Comparison of ENCODE assay signal across 32 cellular contexts in the genomic region with DNA sequence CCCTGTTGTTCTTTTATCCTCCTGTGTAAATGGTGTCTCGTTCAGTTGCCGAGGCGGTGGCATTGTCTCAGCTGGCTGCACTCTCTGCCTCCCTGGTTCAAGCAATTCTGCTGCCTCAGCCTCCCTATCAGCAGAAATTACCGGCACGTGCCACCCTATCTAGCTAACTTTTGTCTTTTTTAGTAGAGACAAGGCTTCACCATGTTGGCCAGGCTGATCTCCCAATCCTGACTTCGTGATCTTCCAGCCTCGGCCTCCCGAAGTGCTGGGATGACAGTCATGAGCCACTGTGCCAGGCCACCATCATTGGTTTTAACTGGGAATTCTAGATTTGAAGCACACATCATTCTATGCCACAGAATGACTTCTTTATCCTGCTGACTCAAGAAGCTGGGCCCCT.
"Had no signal": no experiment of that assay in that cellular context is flagged by ENCODE, and none has a peak within 500 bp of the region (broad histone marks: within the 10 kb centered on the region; RNA-seq: fewer than 3 reads in every experiment).

No MANE protein-coding gene starts in this region.

- H3K4me1 Mint-ChIP-seq: WTC11 had no signal

- H3K4me3 Mint-ChIP-seq: activated CD4-positive, alpha-beta T cell treated with anti-CD3 and anti-CD28 coated beads for 36 hours; activated CD4-positive, alpha-beta T cell treated with anti-CD3 and anti-CD28 coated beads, Interleukin-2, amount 10 ng/mL, durations not matched to agents 7 days and 5 days; activated CD8-positive, alpha-beta T cell treated with anti-CD3 and anti-CD28 coated beads, Interleukin-2, amount 10 ng/mL, durations not matched to agents 7 days and 5 days; activated naive CD4-positive, alpha-beta T cell treated with anti-CD3 and anti-CD28 coated beads for 36 hours; activated naive CD8-positive, alpha-beta T cell; activated naive CD8-positive, alpha-beta T cell treated with anti-CD3 and anti-CD28 coated beads, Interleukin-2, amount 50 U/mL, for 24 hours; activated T-cell treated with anti-CD3 and anti-CD28 coated beads, Interleukin-2, amount 50 U/mL, for 24 hours; T-helper 2 cell treated with Interferon-gamma antibody and Interleukin-4, amounts not matched to agents 5 μg/mL and 100 μg/mL, for 36 hours; WTC11 had no signal

- H3K36me3 ChIP-seq: brain microvascular endothelial cell had no signal

- ATAC-seq: activated CD4-positive, alpha-beta T cell treated with anti-CD3 and anti-CD28 coated beads for 36 hours; activated CD4-positive, CD25-positive, alpha-beta regulatory T cell treated with anti-CD3 and anti-CD28 coated beads, Interleukin-2, amount 50 U/mL, for 24 hours; activated CD8-positive, alpha-beta T cell treated with anti-CD3 and anti-CD28 coated beads, Interleukin-2, amount 10 ng/mL, durations not matched to agents 7 days and 5 days; activated naive CD8-positive, alpha-beta T cell treated with anti-CD3 and anti-CD28 coated beads, Interleukin-2, amount 50 U/mL, for 24 hours; WTC11 had no signal

- H3K27ac Mint-ChIP-seq: activated CD4-positive, alpha-beta T cell treated with anti-CD3 and anti-CD28 coated beads for 36 hours; activated CD4-positive, alpha-beta T cell treated with anti-CD3 and anti-CD28 coated beads, Interleukin-2, amount 10 ng/mL, durations not matched to agents 7 days and 5 days; activated CD8-positive, alpha-beta T cell treated with anti-CD3 and anti-CD28 coated beads, Interleukin-2, amount 10 ng/mL, durations not matched to agents 7 days and 5 days; activated naive CD4-positive, alpha-beta T cell treated with anti-CD3 and anti-CD28 coated beads for 36 hours; activated naive CD8-positive, alpha-beta T cell; activated naive CD8-positive, alpha-beta T cell treated with anti-CD3 and anti-CD28 coated beads, Interleukin-2, amount 50 U/mL, for 24 hours; activated T-cell treated with anti-CD3 and anti-CD28 coated beads, Interleukin-2, amount 50 U/mL, for 24 hours; activated T-helper 2 cell treated with anti-CD3 and anti-CD28 coated beads, Interferon-gamma antibody, Interleukin-2, Interleukin-4, amounts not matched to agents 10 μg/mL and 5 μg/mL and 100 μg/mL, durations not matched to agents 14 hours and 24 hours and 36 hours; T-helper 2 cell treated with Interferon-gamma antibody and Interleukin-4, amounts not matched to agents 5 μg/mL and 100 μg/mL, for 36 hours; WTC11 had no signal

- H3K4me2 ChIP-seq: PC-9 had no signal

- H3K27me3 ChIP-seq: brain microvascular endothelial cell had no signal

- H2AFZ ChIP-seq: PC-9 had no signal

- H3K36me3 Mint-ChIP-seq: activated naive CD8-positive, alpha-beta T cell had no signal

- H3K9me3 Mint-ChIP-seq: activated CD4-positive, alpha-beta T cell treated with anti-CD3 and anti-CD28 coated beads, Interleukin-2, amount 10 ng/mL, durations not matched to agents 7 days and 5 days; activated naive CD8-positive, alpha-beta T cell treated with anti-CD3 and anti-CD28 coated beads, Interleukin-2, amount 50 U/mL, for 24 hours; activated T-cell treated with anti-CD3 and anti-CD28 coated beads, Interleukin-2, amount 50 U/mL, for 24 hours had no signal

- H3K27ac ChIP-seq: brain microvascular endothelial cell, PC-9, SK-N-MC had no signal

- H3K4me3 ChIP-seq: PC-9, SK-N-MC had no signal

- DNase-seq: activated CD4-positive, alpha-beta T cell treated with anti-CD3 and anti-CD28 coated beads for 36 hours; activated CD4-positive, alpha-beta T cell treated with anti-CD3 and anti-CD28 coated beads, Interleukin-2, amount 10 ng/mL, durations not matched to agents 7 days and 5 days; activated CD4-positive, alpha-beta T cell treated with anti-CD3 and anti-CD28 coated beads, Interleukin-2, amount 50 U/mL, for 48 hours; activated CD8-positive, alpha-beta T cell treated with anti-CD3 and anti-CD28 coated beads, Interleukin-2, amount 10 ng/mL, durations not matched to agents 7 days and 5 days; activated gamma-delta T cell treated with Interleukin-2 at 50 U/mL for 16 hours; activated naive CD4-positive, alpha-beta T cell treated with anti-CD3 and anti-CD28 coated beads for 36 hours; activated naive CD8-positive, alpha-beta T cell treated with anti-CD3 and anti-CD28 coated beads, Interleukin-2, amount 50 U/mL, for 24 hours; activated T-cell treated with anti-CD3 and anti-CD28 coated beads, Interleukin-2, amount 50 U/mL, for 24 hours; aorta; brain microvascular endothelial cell; central memory CD4-positive, alpha-beta T cell; Kasumi-1; KBM-7; MM.1S; MV-4-11; NCI-H1092; NCI-H1417; NCI-H146; NCI-H187; NCI-H2029 treated with DMSO at 0.1 percent for 48 hours; NCI-H2107; NCI-H345; NCI-H524 treated with DMSO at 0.1 percent for 48 hours; NK-92 treated with Interleukin-12 subunit alpha and Interleukin-12 subunit beta, amount 100 ng/mL, for 24 hours; PC-9; Right ventricle myocardium superior had no signal
